Comparison of ENCODE assay signal across 8 cellular contexts in the genomic region with DNA sequence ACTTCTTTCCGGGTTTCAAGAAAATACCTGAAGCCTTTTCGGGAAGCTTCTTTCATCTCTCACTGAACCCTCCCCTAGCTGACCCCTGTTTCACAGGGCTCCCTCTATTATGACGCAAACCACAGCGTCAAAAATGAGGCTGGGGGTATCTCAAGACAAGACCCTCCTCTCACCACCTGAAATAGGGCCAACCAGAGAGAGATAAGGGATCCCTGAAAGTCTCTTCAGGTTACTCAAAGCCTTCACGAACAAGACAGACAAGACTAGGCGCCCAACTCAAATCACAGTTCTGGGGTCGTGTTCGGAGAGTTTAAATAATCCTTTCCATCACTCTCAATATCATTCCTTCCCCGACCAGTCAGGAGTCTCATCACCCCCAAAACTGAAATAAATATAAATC. TPM values are rescaled to one million over a fixed set of nuclear protein-coding genes. Genes with fewer than 3 reads are reported as not detected.
DNase-seq lines count a peak whose midpoint lies in the region; ATAC-seq, FAIRE-seq and TF ChIP-seq lines count a peak whose summit lies in the region.

No MANE protein-coding gene starts in this region.

- H3K27ac ChIP-seq in HepG2 (ENCODE audit: extremely low read length, insufficient read depth, low read length) (peak overlapping the region; percentile 99), thoracic aorta (peak overlapping the region; percentile 94 to 97)

- peak overlapping the region; percentile 79 for H3K4me2 ChIP-seq in HepG2 (ENCODE audit: low read depth, low read length)

- peak overlapping the region; percentile 93 for H3K4me3 Mint-ChIP-seq in activated CD4-positive, alpha-beta T cell treated with anti-CD3 and anti-CD28 coated beads, Interleukin-2, amount 10 ng/mL, durations not matched to agents 24 days and 14 days
- H3K4me3 Mint-ChIP-seq in activated naive CD8-positive, alpha-beta T cell treated with anti-CD3 and anti-CD28 coated beads, Interleukin-2, amount 50 U/mL, for 24 hours: peak overlapping the region; percentile 96

- intact Hi-C loops in activated CD4-positive, alpha-beta T cell treated with anti-CD3 and anti-CD28 coated beads, Interleukin-2, amount 10 ng/mL, durations not matched to agents 24 days and 14 days (cut with micrococcal nuclease): loop anchor here (5.0 to 10.0 kb wide), 5 partner anchors 594 to 1119 kb away; a partner anchor contains a TSS
- intact Hi-C loops in HepG2 (cut with micrococcal nuclease; ENCODE audit: unreplicated experiment): loop anchor here (10.0 kb wide), 2 partner anchors 52 to 142 kb away; a partner anchor contains a TSS

- H3K9me3 ChIP-seq in HepG2 (ENCODE audit: low read length) (no peaks in the 10 kb centered on the region), thoracic aorta (no peaks in the 10 kb centered on the region)

- H3K4me1 ChIP-seq in HepG2 (ENCODE audit: insufficient read depth, low read length) (peaks cover 35% of the 10 kb centered on the region), thoracic aorta (ENCODE audit: control insufficient read depth in 1 of 2, low read depth in 2 of 2) (no peaks in the 10 kb centered on the region)

- no peaks in the 10 kb centered on the region for H3K9me3 Mint-ChIP-seq in activated CD4-positive, alpha-beta T cell treated with anti-CD3 and anti-CD28 coated beads, Interleukin-2, amount 10 ng/mL, durations not matched to agents 24 days and 14 days
- no peaks in the 10 kb centered on the region for H3K9me3 Mint-ChIP-seq in activated naive CD8-positive, alpha-beta T cell treated with anti-CD3 and anti-CD28 coated beads, Interleukin-2, amount 50 U/mL, for 24 hours

- no peak for TF ChIP-seq EP300 in HepG2 (IDR thresholded peaks at IDR 0.05; ENCODE audit: low read depth in 2 of 2, low read length in 2 of 2)
- TF ChIP-seq EP300 in HepG2 (CRISPR knock-in tag; IDR thresholded peaks at IDR 0.05; ENCODE audit: borderline replicate concordance): no peak

- peaks cover 16% of the 10 kb centered on the region for H3K4me1 Mint-ChIP-seq in activated CD4-positive, alpha-beta T cell treated with anti-CD3 and anti-CD28 coated beads, Interleukin-2, amount 10 ng/mL, durations not matched to agents 24 days and 14 days
- H3K4me1 Mint-ChIP-seq in activated naive CD8-positive, alpha-beta T cell treated with anti-CD3 and anti-CD28 coated beads, Interleukin-2, amount 50 U/mL, for 24 hours: peaks cover 22% of the 10 kb centered on the region

- H4K20me1 ChIP-seq in HepG2 (ENCODE audit: insufficient read depth, low read length): no peaks in the 10 kb centered on the region

- TF ChIP-seq RAD21 in HepG2 (CRISPR knock-in tag; IDR thresholded peaks at IDR 0.05): no peak

- DNase-seq in activated CD4-positive, alpha-beta T cell treated with anti-CD3 and anti-CD28 coated beads, Interleukin-2, amount 10 ng/mL, durations not matched to agents 24 days and 14 days: peak; percentile 57
- no peak for DNase-seq in activated CD4-positive, alpha-beta T cell treated with anti-CD3 and anti-CD28 coated beads for 4 hours
- DNase-seq in activated naive CD8-positive, alpha-beta T cell treated with anti-CD3 and anti-CD28 coated beads, Interleukin-2, amount 50 U/mL, for 24 hours: no peak
- DNase-seq in HepG2 (ENCODE audit: low spot score) (no peak), thoracic aorta (ENCODE audit: low spot score) (no peak), NCI-H446 treated with DMSO at 0.1 percent for 48 hours (lab: John Stamatoyannopoulos, UW) (no peak), NCI-H2196 (lab: John Stamatoyannopoulos, UW; ENCODE audit: unreplicated experiment) (no peak)

- H3K27me3 ChIP-seq in HepG2 (ENCODE audit: control insufficient read depth in 1 of 2, insufficient read depth in 2 of 2, low read length in 2 of 2) (no peaks in the 10 kb centered on the region), thoracic aorta (replicated peaks; ENCODE audit: insufficient read depth) (no peaks in the 10 kb centered on the region)

- peak overlapping the region; percentile 74 to 79 (median 79) for H3K4me3 ChIP-seq in HepG2 (replicated peaks in 1 of 3; ENCODE audit: insufficient read depth in 1 of 3, low read depth in 2 of 3, low read length in 3 of 3)
- peak overlapping the region; percentile 89 for H3K4me3 ChIP-seq in thoracic aorta

- peaks cover 12% of the 10 kb centered on the region for H3K79me2 ChIP-seq in HepG2 (ENCODE audit: insufficient read depth, low read length)

- WGBS in HepG2 (ENCODE audit: low lambda C conversion rate): 2% methylated on average over 9 of the region's 9 CpGs

- in situ Hi-C loops in HepG2 (cut with HindIII; ENCODE audit: extremely low pct_ligation_motif_present, low pct_unique_long_range_greater_than_20kb): no loop called here

- H2AFZ ChIP-seq in HepG2 (ENCODE audit: low read length): no peak overlapping the region

- no peak for TF ChIP-seq POLR2A in HepG2 (IDR thresholded peaks at IDR 0.05; ENCODE audit: insufficient read depth in 1 of 2, low read depth in 2 of 2, low read length in 2 of 2)

- no peak for ATAC-seq in activated naive CD8-positive, alpha-beta T cell treated with anti-CD3 and anti-CD28 coated beads, Interleukin-2, amount 50 U/mL, for 24 hours
- ATAC-seq in HepG2: no peak
- ATAC-seq in thoracic aorta (ENCODE audit: insufficient number of reproducible peaks, low FRiP score, low read depth): no peak
- no peak for ATAC-seq in GM21447 (IDR thresholded peaks at IDR 0.05; ENCODE audit: unreplicated experiment)

- BruUV-seq in HepG2 (replicated peaks; lab: Mats Ljungman, UMichigan): no TSS peak

- FAIRE-seq in HepG2 (lab: Jason Lieb, UNC): no peak

- peak overlapping the region; percentile 91 for H3K9ac ChIP-seq in HepG2 (ENCODE audit: insufficient read depth, low read depth, low read length)

- H3K27me3 Mint-ChIP-seq in activated CD4-positive, alpha-beta T cell treated with anti-CD3 and anti-CD28 coated beads, Interleukin-2, amount 10 ng/mL, durations not matched to agents 24 days and 14 days: no peaks in the 10 kb centered on the region
- no peaks in the 10 kb centered on the region for H3K27me3 Mint-ChIP-seq in activated naive CD8-positive, alpha-beta T cell treated with anti-CD3 and anti-CD28 coated beads, Interleukin-2, amount 50 U/mL, for 24 hours

- TF ChIP-seq CTCF in HepG2 (CRISPR knock-in tag; IDR thresholded peaks at IDR 0.05) (no peak), thoracic aorta (IDR thresholded peaks at IDR 0.05) (no peak)

- H3K36me3 ChIP-seq in HepG2 (replicated peaks in 1 of 2; ENCODE audit: control insufficient read depth in 1 of 2, insufficient read depth in 2 of 2, low read length in 2 of 2): peaks cover 0 to 8% of the 10 kb centered on the region in 2 experiments; a peak in 1 of 5 replicates
- no peaks in the 10 kb centered on the region for H3K36me3 ChIP-seq in thoracic aorta

- CTCF ChIA-PET in HepG2 (lab: Yijun Ruan, JAX; ENCODE audit: low intra/inter-chr PET ratio, low total read pairs): no interaction called here

- POLR2A ChIA-PET in HepG2 (lab: Yijun Ruan, JAX): interaction anchor here (0.7 to 3.1 kb wide), 4 partner anchors 16 to 359 kb away, joined by 4 to 23 read pairs (median 6); a partner anchor contains a TSS

- peaks cover 22% of the 10 kb centered on the region for H3K36me3 Mint-ChIP-seq in activated CD4-positive, alpha-beta T cell treated with anti-CD3 and anti-CD28 coated beads, Interleukin-2, amount 10 ng/mL, durations not matched to agents 24 days and 14 days (ENCODE audit: low read depth)
- peaks cover 15% of the 10 kb centered on the region for H3K36me3 Mint-ChIP-seq in activated naive CD8-positive, alpha-beta T cell treated with anti-CD3 and anti-CD28 coated beads, Interleukin-2, amount 50 U/mL, for 24 hours (ENCODE audit: low read depth)

- peak overlapping the region; percentile 98 for H3K27ac Mint-ChIP-seq in activated CD4-positive, alpha-beta T cell treated with anti-CD3 and anti-CD28 coated beads, Interleukin-2, amount 10 ng/mL, durations not matched to agents 24 days and 14 days
- peak overlapping the region; percentile 92 for H3K27ac Mint-ChIP-seq in activated naive CD8-positive, alpha-beta T cell treated with anti-CD3 and anti-CD28 coated beads, Interleukin-2, amount 50 U/mL, for 24 hours

TF ChIP-seq in HepG2, 621 proteins besides CTCF, POLR2A, EP300 and RAD21 (continues in another document):
- TF ChIP-seq, protein P1, sequence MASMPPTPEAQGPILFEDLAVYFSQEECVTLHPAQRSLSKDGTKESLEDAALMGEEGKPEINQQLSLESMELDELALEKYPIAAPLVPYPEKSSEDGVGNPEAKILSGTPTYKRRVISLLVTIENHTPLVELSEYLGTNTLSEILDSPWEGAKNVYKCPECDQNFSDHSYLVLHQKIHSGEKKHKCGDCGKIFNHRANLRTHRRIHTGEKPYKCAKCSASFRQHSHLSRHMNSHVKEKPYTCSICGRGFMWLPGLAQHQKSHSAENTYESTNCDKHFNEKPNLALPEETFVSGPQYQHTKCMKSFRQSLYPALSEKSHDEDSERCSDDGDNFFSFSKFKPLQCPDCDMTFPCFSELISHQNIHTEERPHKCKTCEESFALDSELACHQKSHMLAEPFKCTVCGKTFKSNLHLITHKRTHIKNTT (CRISPR knock-in tag; IDR thresholded peaks at IDR 0.05): no peak

RNA-seq across cellular contexts. Expression of a gene that starts 1.2 kb away (rescaled TPM):
- 50.7 and 53.4 TPM in 2 replicates for total RNA-seq in activated CD4-positive, alpha-beta T cell treated with anti-CD3 and anti-CD28 coated beads, Interleukin-2, amount 10 ng/mL, durations not matched to agents 24 days and 14 days
- total RNA-seq in HepG2 (2016; rRNA removed; fragmentation: Illumina TruSeq; extraction: Trizol) (15.5 and 22.0 TPM in 2 replicates), thoracic aorta (10 to 100 TPM; 32.9 to 55.4 TPM)
- total RNA-seq in HepG2 (2016; cell fraction: cytosol; rRNA removed; fragmentation: Illumina TruSeq; extraction: Trizol; ENCODE audit: low read depth): 1.7 and 1.9 TPM in 2 replicates
- total RNA-seq in HepG2 (2016; cell fraction: insoluble cytoplasmic fraction; rRNA removed; fragmentation: Illumina TruSeq; extraction: Trizol): 14.9 and 22.4 TPM in 2 replicates
- 4.2 and 5.3 TPM in 2 replicates for total RNA-seq in HepG2 (2016; cell fraction: membrane; rRNA removed; fragmentation: Illumina TruSeq; extraction: Trizol)
- total RNA-seq in HepG2 (2016; cell fraction: nucleus; rRNA removed; fragmentation: Illumina TruSeq; extraction: Trizol): 26.0 and 28.6 TPM in 2 replicates
- polyA plus RNA-seq in HepG2 (2011; rRNA removed): 19.1 and 25.8 TPM in 2 replicates
- polyA plus RNA-seq in HepG2 (2011; cell fraction: cytosol; rRNA removed): 18.4 and 20.4 TPM in 2 replicates
- 67.2 and 108 TPM in 2 replicates for polyA plus RNA-seq in HepG2 (2011; cell fraction: nucleus; rRNA removed)
- polyA plus RNA-seq in HepG2 (2012): 24.2 and 25.5 TPM in 2 replicates
- 0.69 and 0.90 TPM in 2 replicates for polyA plus RNA-seq in HepG2 (2016; cell fraction: cytosol; fragmentation: Illumina TruSeq; extraction: Trizol; ENCODE audit: low read depth)
- 10.3 and 12.6 TPM in 2 replicates for polyA plus RNA-seq in HepG2 (2016; cell fraction: insoluble cytoplasmic fraction; fragmentation: Illumina TruSeq; extraction: Trizol; ENCODE audit: low read depth)
- 2.3 and 2.6 TPM in 2 replicates for polyA plus RNA-seq in HepG2 (2016; cell fraction: membrane; fragmentation: Illumina TruSeq; extraction: Trizol; ENCODE audit: low read depth)
- 23.2 and 25.7 TPM in 2 replicates for polyA plus RNA-seq in HepG2 (2016; cell fraction: nucleus; fragmentation: Illumina TruSeq; extraction: Trizol; ENCODE audit: insufficient read depth, low read depth)
- 57.6 and 77.5 TPM in 2 replicates for polyA minus RNA-seq in HepG2 (2011; rRNA and poly(A)+ RNA removed; ENCODE audit: low replicate concordance)
- polyA minus RNA-seq in HepG2 (2011; cell fraction: cytosol; rRNA and poly(A)+ RNA removed): 40.6 and 49.8 TPM in 2 replicates
- polyA minus RNA-seq in HepG2 (2011; cell fraction: nucleus; rRNA and poly(A)+ RNA removed): 78.5 and 103 TPM in 2 replicates
